ENCODE assay signal across 25 cellular contexts in genomic region chr2:152058655-152059054, GRCh38.
"Had no signal": no experiment of that assay in that cellular context is flagged by ENCODE, and none has a peak within 500 bp of the region (broad histone marks: within the 10 kb centered on the region; RNA-seq: fewer than 3 reads in every experiment).

No MANE protein-coding gene starts in this region.

- H3K36me3 ChIP-seq: esophagus muscularis mucosa, gastroesophageal sphincter, heart left ventricle, left lung, lower lobe of right lung had no signal

- DNase-seq: effector CD8-positive, alpha-beta T cell; effector memory CD8-positive, alpha-beta T cell; endodermal cell; foreskin keratinocyte; heart left ventricle; hypothalamus; immature natural killer cell; islet precursor cell; kidney; kidney glomerular epithelial cell; left lung; left ventricle myocardium superior; lower lobe of right lung; mesenchymal stem cell; mucosa of descending colon; naive B cell; naive thymus-derived CD8-positive, alpha-beta T cell had no signal

- H3K4me3 ChIP-seq: coronary artery, esophagus muscularis mucosa, gastroesophageal sphincter, heart left ventricle, hepatocyte, left lung, lower lobe of right lung, mucosa of descending colon had no signal

- ATAC-seq: effector memory CD8-positive, alpha-beta T cell; foreskin keratinocyte; gastroesophageal sphincter; heart left ventricle; left lung; left ventricle myocardium superior; lower lobe of right lung; mucosa of descending colon; naive thymus-derived CD8-positive, alpha-beta T cell had no signal

- H3K9me3 ChIP-seq: esophagus muscularis mucosa, gastroesophageal sphincter, lower lobe of right lung had no signal

- FAIRE-seq: colon, endometrium, endothelial cell of umbilical vein, frontal cortex, kidney had no signal

- H3K27me3 ChIP-seq: esophagus muscularis mucosa, gastroesophageal sphincter, heart left ventricle, hepatocyte, left lung had no signal

- H2AFZ ChIP-seq: hepatocyte had no signal

- H3K4me2 ChIP-seq: hepatocyte had no signal

- H3K79me2 ChIP-seq: hepatocyte had no signal

- H3K27ac ChIP-seq: coronary artery, esophagus muscularis mucosa, foreskin keratinocyte, gastroesophageal sphincter, heart left ventricle, hepatocyte, left lung, lower lobe of right lung had no signal
